23 cellular contexts compared by ENCODE assay signal in genomic region chr2:69157441-69157840, GRCh38.
A peak's percentile ranks its signal among the peaks of the same experiment; 100 is the strongest.
DNase-seq lines count a peak whose midpoint lies in the region; ATAC-seq, FAIRE-seq and TF ChIP-seq lines count a peak whose summit lies in the region.
"Had no signal": no experiment of that assay in that cellular context is flagged by ENCODE, and none has a peak within 500 bp of the region (broad histone marks: within the 10 kb centered on the region; RNA-seq: fewer than 3 reads in every experiment).

No MANE protein-coding gene starts in this region.

- no peak overlapping the region for H3K18ac ChIP-seq in mesenchymal stem cell (ENCODE audit: low read depth in 1 of 2, low read length in 2 of 2)

- no peak overlapping the region for H3K4me2 ChIP-seq in HepG2 (ENCODE audit: low read depth, low read length)
- H3K4me2 ChIP-seq in mesenchymal stem cell (ENCODE audit: low read length, poor library complexity, severe bottlenecking): no peak overlapping the region
- H3K4me2 ChIP-seq: BLaER1 had no signal

- no peak overlapping the region for H3K23ac ChIP-seq in mesenchymal stem cell (ENCODE audit: low read length in 2 of 2)

- H3K4me1 Mint-ChIP-seq in stimulated activated effector memory CD8-positive, alpha-beta T cell treated with anti-CD3 and anti-CD28 coated beads, Interleukin-12 subunit alpha, Interleukin-12 subunit beta, amount 100 ng/mL, for 72 hours: no peaks in the 10 kb centered on the region
- H3K4me1 Mint-ChIP-seq: B cell had no signal

- H4K8ac ChIP-seq in mesenchymal stem cell (ENCODE audit: low read length): no peak overlapping the region

- H2BK120ac ChIP-seq in mesenchymal stem cell (ENCODE audit: low read depth, low read length): no peak overlapping the region

- no peak for FAIRE-seq in HepG2 (lab: Jason Lieb, UNC)
- FAIRE-seq: A204.1, GM12892, GM19239, H1 had no signal

- no peak overlapping the region for H3K27ac ChIP-seq in HepG2 (ENCODE audit: extremely low read length, insufficient read depth, low read length)
- no peak overlapping the region for H3K27ac ChIP-seq in right lobe of liver
- H3K27ac ChIP-seq in mesenchymal stem cell (ENCODE audit: low read length, poor library complexity, severe bottlenecking): no peak overlapping the region
- H3K27ac ChIP-seq: 22Rv1, BLaER1, C4-2B, GM23248 had no signal

- no peaks in the 10 kb centered on the region for H3K9me3 Mint-ChIP-seq in stimulated activated effector memory CD8-positive, alpha-beta T cell treated with anti-CD3 and anti-CD28 coated beads, Interleukin-12 subunit alpha, Interleukin-12 subunit beta, amount 100 ng/mL, for 72 hours
- H3K9me3 Mint-ChIP-seq: CD8-positive, alpha-beta T cell had no signal

- ATAC-seq in HepG2 (no peak), right lobe of liver (no peak)
- peak; percentile 31 for ATAC-seq in stimulated activated effector memory CD8-positive, alpha-beta T cell treated with anti-CD3 and anti-CD28 coated beads, Interleukin-12 subunit alpha, Interleukin-12 subunit beta, amount 100 ng/mL, for 72 hours
- ATAC-seq: CD8-positive, alpha-beta T cell; HCT116 had no signal

- H3K79me2 ChIP-seq in HepG2 (ENCODE audit: insufficient read depth, low read length): no peaks in the 10 kb centered on the region

- H3K36me3 ChIP-seq in HepG2 (replicated peaks in 1 of 2; ENCODE audit: control insufficient read depth in 1 of 2, insufficient read depth in 2 of 2, low read length in 2 of 2) (no peaks in the 10 kb centered on the region; a peak in 3 of 5 replicates), right lobe of liver (no peaks in the 10 kb centered on the region), mesenchymal stem cell (ENCODE audit: control insufficient read depth in 1 of 2, insufficient read depth in 2 of 2, low read depth in 1 of 2, low read length in 2 of 2) (peaks cover 33 to 34% of the 10 kb centered on the region in 2 experiments)
- H3K36me3 ChIP-seq: BLaER1 had no signal

- H3K4me3 ChIP-seq in HepG2 (replicated peaks in 1 of 3; ENCODE audit: insufficient read depth in 1 of 3, low read depth in 2 of 3, low read length in 3 of 3): no peak overlapping the region
- no peak overlapping the region for H3K4me3 ChIP-seq in right lobe of liver
- H3K4me3 ChIP-seq in mesenchymal stem cell (ENCODE audit: insufficient read depth in 1 of 2, low read depth in 1 of 2, low read length in 2 of 2): no peak overlapping the region
- H3K4me3 ChIP-seq in lower leg skin (ENCODE audit: low read depth, poor library complexity, severe bottlenecking): no peak overlapping the region
- H3K4me3 ChIP-seq: BLaER1, GM23248 had no signal

- CTCF ChIA-PET in HepG2 (lab: Yijun Ruan, JAX; ENCODE audit: low intra/inter-chr PET ratio, low total read pairs): no interaction called here

- in situ Hi-C loops in HepG2 (cut with HindIII; ENCODE audit: extremely low pct_ligation_motif_present, low pct_unique_long_range_greater_than_20kb): no loop called here

- H3K9me3 ChIP-seq in HepG2 (ENCODE audit: low read length): no peaks in the 10 kb centered on the region
- H3K9me3 ChIP-seq in right lobe of liver: no peaks in the 10 kb centered on the region
- H3K9me3 ChIP-seq in mesenchymal stem cell (ENCODE audit: control insufficient read depth, low read length): peaks cover 7% of the 10 kb centered on the region
- H3K9me3 ChIP-seq: BLaER1 had no signal

- H3K4me3 Mint-ChIP-seq in stimulated activated effector memory CD8-positive, alpha-beta T cell treated with anti-CD3 and anti-CD28 coated beads, Interleukin-12 subunit alpha, Interleukin-12 subunit beta, amount 100 ng/mL, for 72 hours: no peak overlapping the region
- H3K4me3 Mint-ChIP-seq: B cell; CD4-positive, CD25-positive, alpha-beta regulatory T cell; CD8-positive, alpha-beta T cell had no signal

- H3K4me1 ChIP-seq in HepG2 (ENCODE audit: insufficient read depth, low read length) (peaks cover 45% of the 10 kb centered on the region), right lobe of liver (no peaks in the 10 kb centered on the region), mesenchymal stem cell (ENCODE audit: control insufficient read depth, insufficient read depth, low read depth, low read length) (peaks cover 5% of the 10 kb centered on the region)

- no peak overlapping the region for H2AK5ac ChIP-seq in mesenchymal stem cell (ENCODE audit: low read length, severe bottlenecking)

- no TSS peak for BruUV-seq in HepG2 (replicated peaks; lab: Mats Ljungman, UMichigan)

- H3K27me3 ChIP-seq in HepG2 (ENCODE audit: control insufficient read depth in 1 of 2, insufficient read depth in 2 of 2, low read length in 2 of 2): no peaks in the 10 kb centered on the region
- no peaks in the 10 kb centered on the region for H3K27me3 ChIP-seq in right lobe of liver
- H3K27me3 ChIP-seq in mesenchymal stem cell (ENCODE audit: control insufficient read depth in 1 of 2, insufficient read depth in 1 of 2, low read length in 2 of 2): no peaks in the 10 kb centered on the region
- H3K27me3 ChIP-seq: BLaER1 had no signal

- H3K36me3 Mint-ChIP-seq in stimulated activated effector memory CD8-positive, alpha-beta T cell treated with anti-CD3 and anti-CD28 coated beads, Interleukin-12 subunit alpha, Interleukin-12 subunit beta, amount 100 ng/mL, for 72 hours: no peaks in the 10 kb centered on the region
- H3K36me3 Mint-ChIP-seq: CD4-positive, CD25-positive, alpha-beta regulatory T cell; CD8-positive, alpha-beta T cell had no signal

- TF ChIP-seq EP300 in HepG2 (IDR thresholded peaks at IDR 0.05; ENCODE audit: low read depth in 2 of 2, low read length in 2 of 2): no peak
- no peak for TF ChIP-seq EP300 in HepG2 (CRISPR knock-in tag; IDR thresholded peaks at IDR 0.05; ENCODE audit: borderline replicate concordance)

- no peak overlapping the region for H2AFZ ChIP-seq in HepG2 (ENCODE audit: low read length)
- H2AFZ ChIP-seq in mesenchymal stem cell (ENCODE audit: low read depth, low read length): no peak overlapping the region
- H2AFZ ChIP-seq: GM23248 had no signal

- TF ChIP-seq POLR2A in HepG2 (IDR thresholded peaks at IDR 0.05; ENCODE audit: insufficient read depth in 1 of 2, low read depth in 2 of 2, low read length in 2 of 2) (no peak), right lobe of liver (IDR thresholded peaks at IDR 0.05) (no peak), lower leg skin (IDR thresholded peaks at IDR 0.05) (no peak)

- H4K20me1 ChIP-seq in HepG2 (ENCODE audit: insufficient read depth, low read length): no peaks in the 10 kb centered on the region
- H4K20me1 ChIP-seq: BLaER1 had no signal

- 78% methylated on average over 3 of the region's 3 CpGs for WGBS in HepG2 (ENCODE audit: low lambda C conversion rate)
- WGBS in right lobe of liver (ENCODE audit: insufficient coverage, low coverage, low lambda C conversion rate, missing lambda C conversion rate): 58% methylated on average over 3 of the region's 3 CpGs
- 82% methylated on average over 3 of the region's 3 CpGs for WGBS in mesenchymal stem cell
- WGBS in lower leg skin, 2 donors: 89 to 90% methylated on average over 3 of the region's 3 CpGs

- no peak for DNase-seq in HepG2 (ENCODE audit: low spot score)
- no peak for DNase-seq in right lobe of liver
- no peak for DNase-seq in mesenchymal stem cell
- DNase-seq in stimulated activated effector memory CD8-positive, alpha-beta T cell treated with anti-CD3 and anti-CD28 coated beads, Interleukin-12 subunit alpha, Interleukin-12 subunit beta, amount 100 ng/mL, for 72 hours (ENCODE audit: low spot score in 2 of 2): no peak
- DNase-seq in nucleus accumbens (lab: John Stamatoyannopoulos, UW): no peak
- no peak for DNase-seq in lower leg skin (ENCODE audit: low spot score in 2 of 2)
- DNase-seq in COLO829 (ENCODE audit: low spot score): no peak
- no peak for DNase-seq in D341Med (ENCODE audit: low spot score)
- DNase-seq: CD4-positive, CD25-positive, alpha-beta regulatory T cell; CD8-positive, alpha-beta T cell; DMS53; DMS79 treated with DMSO at 0.1 percent for 48 hours; GM23248; H7 had no signal

- peak overlapping the region; percentile 28 for H4K91ac ChIP-seq in mesenchymal stem cell (ENCODE audit: low read length)

- no peak overlapping the region for H3K4ac ChIP-seq in mesenchymal stem cell (ENCODE audit: low read depth in 1 of 2, low read length in 2 of 2)

- H3K9ac ChIP-seq in HepG2 (ENCODE audit: insufficient read depth, low read depth, low read length): no peak overlapping the region
- H3K9ac ChIP-seq in mesenchymal stem cell (ENCODE audit: low read length): no peak overlapping the region
- H3K9ac ChIP-seq: BLaER1, GM23248 had no signal

- H2BK12ac ChIP-seq in mesenchymal stem cell (ENCODE audit: low read length in 2 of 2): no peak overlapping the region

- no peak overlapping the region for H3K27ac Mint-ChIP-seq in stimulated activated effector memory CD8-positive, alpha-beta T cell treated with anti-CD3 and anti-CD28 coated beads, Interleukin-12 subunit alpha, Interleukin-12 subunit beta, amount 100 ng/mL, for 72 hours
- H3K27ac Mint-ChIP-seq: B cell; CD4-positive, CD25-positive, alpha-beta regulatory T cell; CD8-positive, alpha-beta T cell had no signal

- H3K79me1 ChIP-seq in mesenchymal stem cell (replicated peaks; ENCODE audit: low read length, poor library complexity, severe bottlenecking): peaks cover 1% of the 10 kb centered on the region

- H2BK15ac ChIP-seq in mesenchymal stem cell (ENCODE audit: low read depth, poor library complexity, severe bottlenecking): no peak overlapping the region

- intact Hi-C loops in HepG2 (cut with micrococcal nuclease; ENCODE audit: unreplicated experiment): no loop called here
- intact Hi-C loops in right lobe of liver (cut with DNase I): no loop called here
- intact Hi-C loops in lower leg skin (cut with DNase I; ENCODE audit: low total_unique reads): loop anchor here (10.0 kb wide), 1 partner anchor 113 kb away; no protein-coding TSS in a partner anchor

- H3K14ac ChIP-seq in mesenchymal stem cell (ENCODE audit: low read length in 2 of 2): no peak overlapping the region

- POLR2A ChIA-PET in HepG2 (lab: Yijun Ruan, JAX): no interaction called here

- no peak for TF ChIP-seq CTCF in HepG2 (CRISPR knock-in tag; IDR thresholded peaks at IDR 0.05)
- no peak for TF ChIP-seq CTCF in right lobe of liver (IDR thresholded peaks at IDR 0.05)
- TF ChIP-seq CTCF in lower leg skin (IDR thresholded peaks at IDR 0.05): no peak

- no peak for TF ChIP-seq RAD21 in HepG2 (CRISPR knock-in tag; IDR thresholded peaks at IDR 0.05)

- H2BK5ac ChIP-seq in mesenchymal stem cell (ENCODE audit: low read depth, low read length, poor library complexity, severe bottlenecking): no peak overlapping the region
